13 cellular contexts compared by ENCODE assay signal in the genomic region with DNA sequence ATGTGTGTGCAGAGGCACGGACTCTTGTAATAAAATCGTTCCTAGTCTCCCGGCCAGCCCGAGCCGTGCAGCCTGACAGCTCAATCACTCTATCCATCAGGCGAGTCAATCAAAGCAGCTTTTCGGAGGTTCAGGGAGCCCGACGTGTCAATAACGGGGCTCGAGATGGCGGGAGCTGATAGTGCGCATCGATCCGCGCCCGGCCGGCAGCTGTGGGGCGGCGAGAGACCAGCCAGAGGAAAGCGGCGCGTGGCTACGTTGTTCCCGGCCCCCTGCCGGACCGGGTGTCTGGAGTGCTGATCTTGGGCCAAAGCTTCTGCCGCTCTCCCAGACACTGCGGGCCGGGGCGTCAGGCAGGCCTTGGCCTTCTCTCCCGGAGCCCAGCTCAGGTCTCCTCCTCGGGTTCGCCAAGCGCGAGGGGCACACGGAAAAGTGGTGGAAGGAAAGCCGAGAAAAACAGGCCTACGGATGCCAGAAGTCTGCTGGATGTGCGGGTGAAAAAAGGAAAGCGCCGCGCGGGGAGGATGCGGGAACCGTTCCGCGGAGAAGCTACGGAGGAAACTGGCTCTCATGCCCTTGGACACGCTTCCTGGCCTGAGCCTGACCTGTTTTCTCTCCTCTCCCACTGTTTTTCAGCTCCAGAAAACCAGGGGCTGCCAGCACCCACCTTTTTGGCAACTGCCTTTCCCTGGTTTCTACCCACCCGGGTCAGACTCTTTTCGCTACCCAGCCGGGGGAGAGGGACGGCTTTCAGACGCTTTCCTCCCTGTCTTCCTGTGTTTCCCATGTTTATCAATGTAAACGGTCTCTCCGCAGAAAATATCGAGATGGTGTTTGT. TPM values are rescaled to one million over a fixed set of nuclear protein-coding genes. Genes with fewer than 3 reads are reported as not detected.
DNase-seq lines count a peak whose midpoint lies in the region; ATAC-seq and TF ChIP-seq lines count a peak whose summit lies in the region.
"Had no signal": no experiment of that assay in that cellular context is flagged by ENCODE, and none has a peak within 500 bp of the region (broad histone marks: within the 10 kb centered on the region; RNA-seq: fewer than 3 reads in every experiment).

No MANE protein-coding gene starts in this region.

- no peak for DNase-seq in activated CD8-positive, alpha-beta memory T cell treated with anti-CD3 and anti-CD28 coated beads, Interleukin-2, amount 10 ng/mL, durations not matched to agents 7 days and 5 days
- DNase-seq in activated CD8-positive, alpha-beta memory T cell treated with anti-CD3 and anti-CD28 coated beads, Interleukin-2, amount 50 U/mL, for 4 hours = no peak
- DNase-seq in T-cell (no peak), NCI-H510A treated with DMSO at 0.1 percent for 48 hours (lab: John Stamatoyannopoulos, UW) (no peak), prostate gland (ENCODE audit: low spot score) (no peak), substantia nigra (lab: John Stamatoyannopoulos, UW) (no peak)
- DNase-seq: hippocampal formation; NK-92 treated with Interleukin-12 subunit alpha and Interleukin-12 subunit beta, amount 100 ng/mL, for 24 hours had no signal

- H3K9ac ChIP-seq in iPS-20b (ENCODE audit: low read depth, low read length) (no peak overlapping the region), skeletal muscle tissue (ENCODE audit: low read depth in 1 of 3, low read length in 3 of 3) (peak overlapping the region; percentile 78 to 87 (median 80))
- H3K9ac ChIP-seq: BLaER1 had no signal

- H3K27me3 Mint-ChIP-seq in activated CD8-positive, alpha-beta memory T cell treated with anti-CD3 and anti-CD28 coated beads, Interleukin-2, amount 10 ng/mL, durations not matched to agents 7 days and 5 days = peaks cover 87% of the 10 kb centered on the region
- peaks cover 63 to 81% of the 10 kb centered on the region in 2 donors for H3K27me3 Mint-ChIP-seq in T-cell

- H3K27me3 ChIP-seq in iPS-20b (ENCODE audit: insufficient read depth, low read length) (peaks cover 100% of the 10 kb centered on the region), skeletal muscle tissue (ENCODE audit: control insufficient read depth in 3 of 3, insufficient read depth in 3 of 3, low read length in 3 of 3) (peaks cover 18 to 47% (median 46%) of the 10 kb centered on the region in 3 donors), prostate gland (replicated peaks; ENCODE audit: insufficient read depth) (peaks cover 74% of the 10 kb centered on the region)

- TF ChIP-seq POLR2A in prostate gland (IDR thresholded peaks at IDR 0.05) = no peak

- H3K27ac Mint-ChIP-seq in activated CD8-positive, alpha-beta memory T cell treated with anti-CD3 and anti-CD28 coated beads, Interleukin-2, amount 10 ng/mL, durations not matched to agents 7 days and 5 days = no peak overlapping the region
- H3K27ac Mint-ChIP-seq in T-cell = peak overlapping the region in 1 of 2 donors; percentile 57

- POLR2A ChIA-PET in T-cell (lab: Charles Lee) = interaction anchor here in 1 of 2 donors (0.6 kb wide), 1 partner anchor 15 kb away, joined by 8 read pairs; no protein-coding TSS in a partner anchor

- H3K4me3 ChIP-seq in iPS-20b (ENCODE audit: low read length) (peak overlapping the region; percentile 13; the same call in 1 of the 2 replicates), skeletal muscle tissue (ENCODE audit: low read length in 3 of 3) (peak overlapping the region; percentile 78 to 82 (median 82)), prostate gland (no peak overlapping the region)
- H3K4me3 ChIP-seq: BLaER1 had no signal

- CTCF ChIA-PET in activated CD8-positive, alpha-beta memory T cell treated with anti-CD3 and anti-CD28 coated beads, Interleukin-2, amount 10 ng/mL, durations not matched to agents 7 days and 5 days (lab: Charles Lee) = interaction anchor here (1.0 to 4.4 kb wide), 2 partner anchors 10 to 13 kb away, joined by 3 to 29 read pairs; no protein-coding TSS in a partner anchor
- CTCF ChIA-PET in T-cell (lab: Charles Lee) = no interaction called here

- peaks cover 6% of the 10 kb centered on the region; the same call in 1 of the 2 replicates for H3K9me3 ChIP-seq in iPS-20b (ENCODE audit: insufficient read depth, low read depth, low read length)
- no peaks in the 10 kb centered on the region for H3K9me3 ChIP-seq in skeletal muscle tissue (ENCODE audit: control insufficient read depth in 3 of 3, low read length in 3 of 3)
- no peaks in the 10 kb centered on the region for H3K9me3 ChIP-seq in prostate gland
- H3K9me3 ChIP-seq: tibial nerve had no signal

- WGBS in prostate gland = 11% methylated on average over 57 of the region's 58 CpGs

- ATAC-seq in activated CD8-positive, alpha-beta memory T cell treated with anti-CD3 and anti-CD28 coated beads, Interleukin-2, amount 10 ng/mL, durations not matched to agents 7 days and 5 days = no peak
- no peak for ATAC-seq in T-cell (replicated peaks in 1 of 4)

- H3K4me1 Mint-ChIP-seq in activated CD8-positive, alpha-beta memory T cell treated with anti-CD3 and anti-CD28 coated beads, Interleukin-2, amount 10 ng/mL, durations not matched to agents 7 days and 5 days = peaks cover 9% of the 10 kb centered on the region
- peaks cover 41 to 53% (median 42%) of the 10 kb centered on the region in 3 donors for H3K4me1 Mint-ChIP-seq in T-cell

- intact Hi-C loops in prostate gland (cut with DNase I) = no loop called here

- H3K4me3 Mint-ChIP-seq in activated CD8-positive, alpha-beta memory T cell treated with anti-CD3 and anti-CD28 coated beads, Interleukin-2, amount 10 ng/mL, durations not matched to agents 7 days and 5 days = peak overlapping the region; percentile 7
- peak overlapping the region in 2 of 3 donors; percentile 37 to 70 for H3K4me3 Mint-ChIP-seq in T-cell

- no peaks in the 10 kb centered on the region for H3K9me3 Mint-ChIP-seq in activated CD8-positive, alpha-beta memory T cell treated with anti-CD3 and anti-CD28 coated beads, Interleukin-2, amount 10 ng/mL, durations not matched to agents 7 days and 5 days (ENCODE audit: low read depth)
- no peaks in the 10 kb centered on the region for H3K9me3 Mint-ChIP-seq in T-cell

- peaks cover 8% of the 10 kb centered on the region for H3K36me3 Mint-ChIP-seq in activated CD8-positive, alpha-beta memory T cell treated with anti-CD3 and anti-CD28 coated beads, Interleukin-2, amount 10 ng/mL, durations not matched to agents 7 days and 5 days
- no peaks in the 10 kb centered on the region for H3K36me3 Mint-ChIP-seq in T-cell

- no peak overlapping the region for H3K27ac ChIP-seq in iPS-20b (ENCODE audit: low read length)
- peak overlapping the region; percentile 78 for H3K27ac ChIP-seq in skeletal muscle tissue (ENCODE audit: low read depth, low read length)
- no peak overlapping the region for H3K27ac ChIP-seq in prostate gland
- no peak overlapping the region for H3K27ac ChIP-seq in substantia nigra (ENCODE audit: low read depth, low read length, poor library complexity, severe bottlenecking)
- H3K27ac ChIP-seq: BLaER1, tibial nerve had no signal

- no peak for TF ChIP-seq CTCF in prostate gland (IDR thresholded peaks at IDR 0.05)

- no peaks in the 10 kb centered on the region for H3K36me3 ChIP-seq in iPS-20b (ENCODE audit: insufficient read depth, low read depth, low read length)
- peaks cover 0 to 3% (median 0%) of the 10 kb centered on the region in 3 donors for H3K36me3 ChIP-seq in skeletal muscle tissue (ENCODE audit: control insufficient read depth in 3 of 3, insufficient read depth in 3 of 3, low read length in 3 of 3)
- H3K36me3 ChIP-seq in prostate gland = no peaks in the 10 kb centered on the region
- H3K36me3 ChIP-seq: BLaER1, tibial nerve had no signal

- H3K4me1 ChIP-seq in iPS-20b (ENCODE audit: insufficient read depth, low read length) = peaks cover 18% of the 10 kb centered on the region; the same call in 1 of the 2 replicates
- peaks cover 20 to 31% (median 25%) of the 10 kb centered on the region in 3 donors for H3K4me1 ChIP-seq in skeletal muscle tissue (ENCODE audit: control insufficient read depth in 3 of 3, insufficient read depth in 3 of 3, low read length in 3 of 3)
- no peaks in the 10 kb centered on the region for H3K4me1 ChIP-seq in prostate gland (replicated peaks)
- H3K4me1 ChIP-seq: BLaER1 had no signal

RNA-seq across cellular contexts. Expression of a gene that starts 2.2 kb away (rescaled TPM):
- not detected for total RNA-seq in activated CD8-positive, alpha-beta memory T cell treated with anti-CD3 and anti-CD28 coated beads, Interleukin-2, amount 10 ng/mL, durations not matched to agents 7 days and 5 days
- total RNA-seq in T-cell (not detected), skeletal muscle tissue (4.2 TPM), prostate gland (under 1 TPM in 1 of 2 donors, not detected in 1; 0.09 TPM)
- total RNA-seq: dermis microvascular lymphatic vessel endothelial cell had no signal

Comparison
In these comparisons a context has a peak if more than half of its experiments do, and no peak if none do; other contexts are left out.
1. H3K4me3 ChIP-seq: peak in iPS-20b (single experiment) and skeletal muscle tissue (3 of 3); none in prostate gland (0 of 2).